ENCODE assay signal across 8 cellular contexts in the genomic region with DNA sequence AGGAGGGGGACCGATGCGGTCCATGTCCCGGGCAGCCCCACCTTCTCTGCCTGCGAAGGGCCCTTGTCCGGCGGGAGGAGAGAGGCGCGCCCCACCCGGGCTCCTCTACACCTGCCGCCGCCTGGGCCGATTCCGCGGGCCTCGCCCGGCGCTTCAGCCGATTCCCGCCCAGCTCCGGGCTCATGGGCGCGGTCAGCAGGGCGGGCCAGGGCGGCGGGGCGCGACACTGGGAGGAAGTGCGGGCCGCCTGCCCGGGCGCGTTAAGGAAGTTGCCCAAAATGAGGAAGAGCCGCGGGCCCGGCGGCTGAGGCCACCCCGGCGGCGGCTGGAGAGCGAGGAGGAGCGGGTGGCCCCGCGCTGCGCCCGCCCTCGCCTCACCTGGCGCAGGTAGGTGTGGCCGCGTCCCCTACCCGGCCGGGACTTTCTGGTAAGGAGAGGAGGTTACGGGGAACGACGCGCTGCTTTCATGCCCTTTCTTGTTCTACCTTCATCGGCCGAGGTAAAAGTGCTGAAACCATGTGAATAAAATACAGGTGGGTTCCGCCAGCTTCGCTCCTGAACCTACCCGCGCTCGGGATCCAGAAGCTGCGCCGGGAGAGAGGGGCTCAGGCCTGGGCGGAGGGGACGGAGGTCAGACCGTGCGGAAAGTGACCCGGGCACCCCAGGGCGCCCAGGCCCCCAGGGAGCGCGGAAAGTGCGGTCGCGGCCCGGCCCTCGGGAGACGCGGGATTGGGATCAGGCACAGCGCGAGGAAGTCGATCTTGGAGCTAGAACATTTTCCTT. TPM values are rescaled to one million over a fixed set of nuclear protein-coding genes. Genes with fewer than 3 reads are reported as not detected.
DNase-seq lines count a peak whose midpoint lies in the region; ATAC-seq and TF ChIP-seq lines count a peak whose summit lies in the region.

TSS of gene SYK (plus strand) at position 313 of the 783 bp plus-strand sequence. CDS start 42,080 bp downstream, outside the sequence.

- intact Hi-C loops in heart right ventricle (cut with DNase I): loop anchor here in 1 of 10 donors (10.0 kb wide), 1 partner anchor 63 kb away; no protein-coding TSS in a partner anchor

- H3K36me3 ChIP-seq in heart right ventricle: no peaks in the 10 kb centered on the region
- no peaks in the 10 kb centered on the region for H3K36me3 ChIP-seq in BE2C

- TF ChIP-seq CTCF in heart right ventricle (IDR thresholded peaks at IDR 0.05) (no peak), BE2C (IDR thresholded peaks at IDR 0.05; ENCODE audit: low read depth, low read length) (no peak)

- H3K4me3 ChIP-seq in heart right ventricle (peak within 1 kb of the TSS; percentile 20 to 61 (median 45)), BE2C (ENCODE audit: low read depth, low read length) (no peak within 1 kb of the TSS)

- DNase-seq in ELF-1 (ENCODE audit: low read depth, low spot score) (peak; percentile 64), KG1 (lab: John Stamatoyannopoulos, UW) (peak; percentile 88), UCSD-AML1 (lab: John Stamatoyannopoulos, UW; ENCODE audit: unreplicated experiment) (peak; percentile 84), heart right ventricle (peak; percentile 11 to 55), putamen (ENCODE audit: low spot score) (peak; percentile 13), OCI-M2 (lab: John Stamatoyannopoulos, UW; ENCODE audit: unreplicated experiment) (no peak), BE2C (no peak)

- peaks cover 18 to 84% (median 63%) of the 10 kb centered on the region in 7 donors for H3K27me3 ChIP-seq in heart right ventricle
- peaks cover 50% of the 10 kb centered on the region for H3K27me3 ChIP-seq in BE2C

- 2% methylated on average over 76 to 82 of the region's 82 CpGs for WGBS in heart right ventricle, 2 donors

- no peaks in the 10 kb centered on the region for H3K9me3 ChIP-seq in heart right ventricle
- H3K9me3 ChIP-seq in BE2C: no peaks in the 10 kb centered on the region

- ATAC-seq in GM19463 (IDR thresholded peaks at IDR 0.05; ENCODE audit: unreplicated experiment) (peak; percentile 52), heart right ventricle (peak; percentile 49 to 93 (median 78))

- H3K4me1 ChIP-seq in heart right ventricle (peaks cover 4 to 55% (median 8%) of the 10 kb centered on the region in 9 donors), BE2C (no peaks in the 10 kb centered on the region)

- peak within 1 kb of the TSS in 7 of 10 donors; percentile 13 to 93 (median 65) for H3K27ac ChIP-seq in heart right ventricle

RNA-seq across cellular contexts. Expression of gene SYK, which starts in this region (rescaled TPM):
- 10 to 100 TPM in 1 of 10 donors, 1 to 10 TPM in 9; 1.0 to 26.1 (median 3.0) TPM for total RNA-seq in heart right ventricle
- polyA plus RNA-seq in heart right ventricle: 1 to 10 TPM in 1 of 2 donors, under 1 TPM in 1; 0.96 to 1.5 TPM
- not detected for polyA plus RNA-seq in BE2C (2012; ENCODE audit: insufficient read depth, insufficient read length, low read depth)

Comparison
In these comparisons a context has a peak if more than half of its experiments do, and no peak if none do; other contexts are left out.
1. DNase-seq: peak in ELF-1 (single experiment), KG1 (single experiment), UCSD-AML1 (single experiment), heart right ventricle (2 of 2) and putamen (single experiment); none in OCI-M2 (single experiment) and BE2C (single experiment).